ENCODE assay signal across 16 cellular contexts in the genomic region with DNA sequence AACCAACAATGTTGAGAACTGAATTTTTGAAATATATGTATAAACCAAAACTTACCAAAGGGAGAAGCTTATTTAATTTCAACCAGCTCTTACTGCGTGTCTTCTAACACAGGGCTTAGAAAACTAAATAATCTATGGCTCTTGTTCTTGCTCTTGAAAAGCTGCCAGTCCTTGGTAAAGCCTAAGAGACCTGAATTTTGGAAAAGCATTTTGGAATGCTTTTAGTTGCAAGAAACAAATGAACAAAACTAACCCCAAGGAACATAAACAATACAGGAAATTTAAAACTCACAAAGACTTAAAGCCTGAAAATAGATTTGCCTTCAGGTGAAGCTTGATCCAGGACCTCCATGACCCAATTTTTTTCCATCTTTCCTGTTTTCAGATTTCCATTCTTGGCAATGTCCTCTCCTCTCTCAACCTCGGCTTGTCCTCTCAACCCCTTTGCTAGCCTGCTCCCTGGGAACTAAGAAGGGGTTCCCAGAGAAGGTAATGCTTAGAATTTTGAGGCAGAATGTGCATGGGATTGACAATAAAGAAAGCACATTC.
DNase-seq lines count a peak whose midpoint lies in the region; ATAC-seq and TF ChIP-seq lines count a peak whose summit lies in the region.
"Had no signal": no experiment of that assay in that cellular context is flagged by ENCODE, and none has a peak within 500 bp of the region (broad histone marks: within the 10 kb centered on the region; RNA-seq: fewer than 3 reads in every experiment).

No MANE protein-coding gene starts in this region.

- ATAC-seq in Right ventricle myocardium inferior: no peak

- H3K4me1 ChIP-seq in KMS-11 (ENCODE audit: low read depth, poor library complexity, severe bottlenecking) (peaks cover 20% of the 10 kb centered on the region), stomach (peaks cover 16 to 40% (median 32%) of the 10 kb centered on the region in 4 donors)

- no peaks in the 10 kb centered on the region for H4K20me1 ChIP-seq in KMS-11 (ENCODE audit: insufficient read depth)
- H4K20me1 ChIP-seq: BLaER1 had no signal

- intact Hi-C loops in stomach (cut with DNase I; ENCODE audit: low total_unique reads) (loop anchor here (10.0 kb wide), 2 partner anchors 170 to 520 kb away; a partner anchor contains a TSS), Right ventricle myocardium inferior (cut with DNase I) (loop anchor here (5.0 to 10.0 kb wide), 3 partner anchors 167 to 512 kb away; a partner anchor contains a TSS)

- in situ Hi-C loops in G401 (cut with HindIII; ENCODE audit: low sequenced_read_pairs): no loop called here

- DNase-seq in G401 (ENCODE audit: low spot score) (peak; percentile 59), stomach (no peak), Right ventricle myocardium inferior (ENCODE audit: missing footprints) (no peak), NCI-H2227 (lab: John Stamatoyannopoulos, UW; ENCODE audit: unreplicated experiment) (no peak)
- DNase-seq in effector CD4-positive, alpha-beta T cell: no peak
- DNase-seq: ACHN; Caco-2; CD4-positive, alpha-beta T cell; DND-41; H7; PC-9; SHP77 treated with DMSO at 0.1 percent for 48 hours had no signal

- TF ChIP-seq CTCF in KMS-11 (conservative IDR thresholded peaks at IDR 0.05; ENCODE audit: low read depth, low read length): no peak
- TF ChIP-seq CTCF in stomach (IDR thresholded peaks at IDR 0.05): no peak

- H3K27ac ChIP-seq in KMS-11: no peak overlapping the region
- H3K27ac ChIP-seq in angular gyrus (ENCODE audit: low read depth, low read length): peak overlapping the region; percentile 37
- peak overlapping the region in 4 of 5 donors; percentile 38 to 77 (median 55) for H3K27ac ChIP-seq in stomach
- H3K27ac ChIP-seq: BLaER1, PC-9, SK-N-MC had no signal

- no peaks in the 10 kb centered on the region for H3K36me3 ChIP-seq in KMS-11 (ENCODE audit: insufficient read depth)
- H3K36me3 ChIP-seq in stomach: no peaks in the 10 kb centered on the region
- H3K36me3 ChIP-seq: BLaER1 had no signal

- H3K4me2 ChIP-seq in KMS-11: no peak overlapping the region
- H3K4me2 ChIP-seq: BLaER1, PC-9 had no signal

- H3K9me3 ChIP-seq in stomach: no peaks in the 10 kb centered on the region
- H3K9me3 ChIP-seq: BLaER1, Caco-2 had no signal

- no peak overlapping the region for H3K9ac ChIP-seq in KMS-11
- H3K9ac ChIP-seq: BLaER1 had no signal

- TF ChIP-seq EP300 in stomach (IDR thresholded peaks at IDR 0.05): no peak

- no peaks in the 10 kb centered on the region for H3K79me2 ChIP-seq in KMS-11 (ENCODE audit: insufficient read depth, low read depth)

- peak overlapping the region; percentile 10; the same call in 1 of the 2 replicates for H2AFZ ChIP-seq in KMS-11 (ENCODE audit: low read depth)

- WGBS in stomach, 5 donors: 52 to 74% (median 69%) methylated on average over 2 of the region's 2 CpGs

- H3K4me3 ChIP-seq in KMS-11 (IDR thresholded peaks at IDR 0.05; ENCODE audit: insufficient read depth, low read depth, low read length) (no peak overlapping the region), stomach (no peak overlapping the region)
- H3K4me3 ChIP-seq: BLaER1, PC-9, SK-N-MC had no signal

- no peak for TF ChIP-seq POLR2A in stomach (IDR thresholded peaks at IDR 0.05)

- H3K27me3 ChIP-seq in KMS-11 (ENCODE audit: insufficient read depth, low read depth): no peaks in the 10 kb centered on the region
- no peaks in the 10 kb centered on the region for H3K27me3 ChIP-seq in stomach
- H3K27me3 ChIP-seq: BLaER1 had no signal
